1 cellular context compared by ENCODE assay signal in the genomic region with DNA sequence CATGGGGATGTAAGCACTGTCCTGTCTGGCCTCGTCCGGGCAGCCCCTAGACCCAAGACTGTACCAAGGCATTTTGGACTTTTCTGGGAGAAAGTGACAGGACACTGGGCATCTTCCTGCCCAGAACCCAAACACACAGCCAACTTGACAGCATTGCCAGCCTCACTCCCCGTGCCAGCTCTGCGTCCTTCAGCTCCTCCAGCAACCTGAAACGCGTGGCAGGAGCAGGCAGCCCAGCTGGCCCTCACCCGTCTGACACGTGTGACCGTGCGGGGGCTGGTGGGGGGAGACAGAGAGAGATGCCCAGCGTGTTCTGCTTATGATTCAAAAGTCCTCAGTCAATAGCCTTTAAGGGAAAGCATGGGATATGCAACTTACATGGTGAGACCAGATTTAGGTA.
TF ChIP-seq lines count a peak whose summit lies in the region.

No MANE protein-coding gene starts in this region.

TF ChIP-seq in H1, 55 proteins besides CTCF, POLR2A, EP300 and RAD21:
- TF ChIP-seq BCL11A (IDR thresholded peaks at IDR 0.05; ENCODE audit: low read depth in 2 of 2, low read length in 2 of 2) (no peak), CTBP2 (IDR thresholded peaks at IDR 0.05; ENCODE audit: borderline replicate concordance, insufficient read depth, insufficient read length, low read length) (no peak), SIX5 (IDR thresholded peaks at IDR 0.05; ENCODE audit: low read depth, low read length) (no peak), RNF2 (IDR thresholded peaks at IDR 0.05; ENCODE audit: borderline replicate concordance, low read depth, low read length, missing control alignments, poor library complexity, severe bottlenecking) (no peak), CBX8 (IDR thresholded peaks at IDR 0.05; ENCODE audit: borderline replicate concordance, low read depth, low read length) (no peak), SP1 (IDR thresholded peaks at IDR 0.05; ENCODE audit: low read depth, low read length) (no peak), GABPA (IDR thresholded peaks at IDR 0.05; ENCODE audit: borderline replicate concordance, insufficient read depth, low read length) (no peak), JUN (IDR thresholded peaks at IDR 0.05; ENCODE audit: low read depth, low read length) (no peak), NANOG (IDR thresholded peaks at IDR 0.05; ENCODE audit: insufficient read depth, low read depth, low read length, poor library complexity, severe bottlenecking) (no peak), BRCA1 (IDR thresholded peaks at IDR 0.05; ENCODE audit: low read depth, low read length) (no peak), RFX5 (IDR thresholded peaks at IDR 0.05; ENCODE audit: borderline replicate concordance, low read depth, low read length) (no peak), CEBPB (IDR thresholded peaks at IDR 0.05; ENCODE audit: low read depth, low read length) (no peak), HDAC6 (IDR thresholded peaks at IDR 0.05; ENCODE audit: low read depth, low read length) (no peak), GTF2F1 (IDR thresholded peaks at IDR 0.05; ENCODE audit: borderline replicate concordance, low read depth, low read length) (no peak)
- TF ChIP-seq, protein P1, sequence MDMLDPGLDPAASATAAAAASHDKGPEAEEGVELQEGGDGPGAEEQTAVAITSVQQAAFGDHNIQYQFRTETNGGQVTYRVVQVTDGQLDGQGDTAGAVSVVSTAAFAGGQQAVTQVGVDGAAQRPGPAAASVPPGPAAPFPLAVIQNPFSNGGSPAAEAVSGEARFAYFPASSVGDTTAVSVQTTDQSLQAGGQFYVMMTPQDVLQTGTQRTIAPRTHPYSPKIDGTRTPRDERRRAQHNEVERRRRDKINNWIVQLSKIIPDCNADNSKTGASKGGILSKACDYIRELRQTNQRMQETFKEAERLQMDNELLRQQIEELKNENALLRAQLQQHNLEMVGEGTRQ (IDR thresholded peaks at IDR 0.05; ENCODE audit: low read length): no peak
